In genomic region chr16:6667393-6667792, GRCh38 we compare ENCODE assay signal across 4 cellular contexts.
"Had no signal": no experiment of that assay in that cellular context is flagged by ENCODE, and none has a peak within 500 bp of the region (broad histone marks: within the 10 kb centered on the region; RNA-seq: fewer than 3 reads in every experiment).

No MANE protein-coding gene starts in this region.

- H3K27me3 Mint-ChIP-seq: IgD-negative memory B cell had no signal

- H3K27ac Mint-ChIP-seq: IgD-negative memory B cell had no signal

- H3K4me1 Mint-ChIP-seq: IgD-negative memory B cell had no signal

- DNase-seq: IMR-90, KBM-7, KG1 had no signal

- H3K4me3 Mint-ChIP-seq: IgD-negative memory B cell had no signal

- H3K36me3 Mint-ChIP-seq: IgD-negative memory B cell had no signal
